Comparison of ENCODE assay signal across 9 cellular contexts in the genomic region with DNA sequence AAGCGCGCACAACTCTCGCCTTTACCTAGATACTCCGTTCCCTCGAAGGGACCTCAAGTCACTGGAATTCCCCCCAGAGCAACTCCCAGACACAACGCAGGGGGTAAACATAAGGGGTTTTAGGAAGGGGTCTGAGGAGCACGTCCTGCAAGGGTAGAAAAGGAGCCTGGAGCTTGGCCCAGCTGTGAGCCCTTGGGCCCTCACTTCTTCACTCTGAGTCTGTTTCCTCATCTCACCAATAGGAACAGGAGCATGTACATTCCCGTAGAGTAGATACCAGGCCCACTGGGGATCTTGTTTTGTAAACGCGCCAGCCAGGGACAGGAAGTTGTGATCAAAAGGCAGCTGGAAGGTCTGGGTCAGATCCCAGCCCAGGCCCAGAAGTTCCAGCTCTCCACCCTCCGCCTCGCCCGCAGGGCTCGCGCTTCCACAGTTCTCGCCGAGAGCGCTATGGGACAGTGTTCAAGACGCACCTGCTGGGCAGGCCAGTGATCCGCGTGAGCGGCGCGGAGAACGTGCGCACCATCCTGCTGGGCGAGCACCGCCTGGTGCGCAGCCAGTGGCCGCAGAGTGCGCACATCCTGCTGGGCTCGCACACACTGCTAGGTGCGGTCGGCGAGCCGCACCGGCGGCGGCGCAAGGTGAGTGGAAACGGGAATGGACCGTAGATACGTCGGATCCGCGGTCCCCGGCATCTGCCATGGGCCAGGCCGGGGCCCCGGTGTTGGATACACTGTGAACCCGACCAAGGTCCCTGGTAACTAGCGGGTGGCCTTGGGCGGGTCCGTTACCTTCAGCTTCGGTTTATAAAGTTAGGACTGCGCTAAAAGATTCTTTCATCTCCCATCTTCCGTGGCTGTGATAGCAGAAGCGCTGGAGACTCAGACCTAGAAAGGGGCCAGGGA. TPM values are rescaled to one million over a fixed set of nuclear protein-coding genes. Genes with fewer than 3 reads are reported as not detected.
A peak's percentile ranks its signal among the peaks of the same experiment; 100 is the strongest.
DNase-seq lines count a peak whose midpoint lies in the region; ATAC-seq and TF ChIP-seq lines count a peak whose summit lies in the region.
"Had no signal": no experiment of that assay in that cellular context is flagged by ENCODE, and none has a peak within 500 bp of the region (broad histone marks: within the 10 kb centered on the region; RNA-seq: fewer than 3 reads in every experiment).

No MANE protein-coding gene starts in this region.

- peak overlapping the region; percentile 83 for H3K4me3 Mint-ChIP-seq in activated naive CD4-positive, alpha-beta T cell treated with anti-CD3 and anti-CD28 coated beads, Interleukin-2, amount 50 U/mL, for 24 hours

- ATAC-seq in upper lobe of right lung (no peak), HG03520 (IDR thresholded peaks at IDR 0.05; ENCODE audit: unreplicated experiment) (no peak), HG03196 (IDR thresholded peaks at IDR 0.05; ENCODE audit: unreplicated experiment) (no peak)

- TF ChIP-seq CTCF in choroid plexus epithelial cell (conservative IDR thresholded peaks at IDR 0.05; ENCODE audit: low read depth, low read length), result no peak
- no peak for TF ChIP-seq CTCF in liver (IDR thresholded peaks at IDR 0.05; ENCODE audit: low read depth, low read length, missing input control)
- no peak for TF ChIP-seq CTCF in upper lobe of right lung (IDR thresholded peaks at IDR 0.05)

- peaks cover 2 to 9% (median 6%) of the 10 kb centered on the region in 4 donors for H3K27me3 ChIP-seq in liver (ENCODE audit: control insufficient read depth in 4 of 4, insufficient read depth in 4 of 4, low read length in 3 of 4)
- H3K27me3 ChIP-seq in upper lobe of right lung, result peaks cover 58% of the 10 kb centered on the region

- H3K4me3 ChIP-seq in choroid plexus epithelial cell (ENCODE audit: low read depth, low read length), result peak overlapping the region; percentile 38
- H3K4me3 ChIP-seq in liver (ENCODE audit: low read depth in 1 of 3, low read length in 3 of 3), result peak overlapping the region in 2 of 3 donors; percentile 27 to 50
- peak overlapping the region; percentile 23 for H3K4me3 ChIP-seq in upper lobe of right lung

- no peak overlapping the region for H3K27ac Mint-ChIP-seq in activated naive CD4-positive, alpha-beta T cell treated with anti-CD3 and anti-CD28 coated beads, Interleukin-2, amount 50 U/mL, for 24 hours
- H3K27ac Mint-ChIP-seq: CD4-positive, CD25-positive, alpha-beta regulatory T cell had no signal

- no peaks in the 10 kb centered on the region for H3K9me3 Mint-ChIP-seq in activated naive CD4-positive, alpha-beta T cell treated with anti-CD3 and anti-CD28 coated beads, Interleukin-2, amount 50 U/mL, for 24 hours
- H3K9me3 Mint-ChIP-seq: CD4-positive, CD25-positive, alpha-beta regulatory T cell had no signal

- intact Hi-C loops in upper lobe of right lung (cut with DNase I), result no loop called here

- peaks cover 14% of the 10 kb centered on the region for H3K36me3 Mint-ChIP-seq in activated naive CD4-positive, alpha-beta T cell treated with anti-CD3 and anti-CD28 coated beads, Interleukin-2, amount 50 U/mL, for 24 hours

- H3K4me1 ChIP-seq in liver (ENCODE audit: control insufficient read depth in 4 of 4, insufficient read depth in 4 of 4, low read length in 3 of 4) (peaks cover 11 to 41% (median 25%) of the 10 kb centered on the region in 4 donors), upper lobe of right lung (peaks cover 15% of the 10 kb centered on the region)

- no peak overlapping the region for H3K27ac ChIP-seq in liver (ENCODE audit: low read depth in 1 of 2, low read length in 2 of 2)
- H3K27ac ChIP-seq in upper lobe of right lung, result no peak overlapping the region

- H3K36me3 ChIP-seq in liver (ENCODE audit: control insufficient read depth in 4 of 4, insufficient read depth in 3 of 4, low read depth in 1 of 4, low read length in 3 of 4) (peaks cover 0 to 4% (median 1%) of the 10 kb centered on the region in 4 donors), upper lobe of right lung (peaks cover 7% of the 10 kb centered on the region)

- WGBS in liver, result 9% methylated on average over 57 of the region's 57 CpGs

- peaks cover 25% of the 10 kb centered on the region for H3K4me1 Mint-ChIP-seq in activated naive CD4-positive, alpha-beta T cell treated with anti-CD3 and anti-CD28 coated beads, Interleukin-2, amount 50 U/mL, for 24 hours

- no peak overlapping the region for H3K9ac ChIP-seq in liver (ENCODE audit: low read depth in 1 of 2, low read length in 2 of 2)

- peaks cover 20% of the 10 kb centered on the region for H3K27me3 Mint-ChIP-seq in activated naive CD4-positive, alpha-beta T cell treated with anti-CD3 and anti-CD28 coated beads, Interleukin-2, amount 50 U/mL, for 24 hours

- H3K9me3 ChIP-seq in liver (ENCODE audit: control insufficient read depth in 4 of 4, low read length in 3 of 4) (no peaks in the 10 kb centered on the region), upper lobe of right lung (no peaks in the 10 kb centered on the region)

- TF ChIP-seq RAD21 in liver (IDR thresholded peaks at IDR 0.05), result no peak

- DNase-seq in activated naive CD4-positive, alpha-beta T cell (lab: John Stamatoyannopoulos, UW), result no peak
- DNase-seq in choroid plexus epithelial cell (ENCODE audit: low read depth) (peak; percentile 35), upper lobe of right lung (no peak), hippocampal formation (lab: John Stamatoyannopoulos, UW) (no peak)

TF ChIP-seq in liver, 16 proteins besides CTCF, POLR2A, EP300 and RAD21:
- TF ChIP-seq, protein P1, sequence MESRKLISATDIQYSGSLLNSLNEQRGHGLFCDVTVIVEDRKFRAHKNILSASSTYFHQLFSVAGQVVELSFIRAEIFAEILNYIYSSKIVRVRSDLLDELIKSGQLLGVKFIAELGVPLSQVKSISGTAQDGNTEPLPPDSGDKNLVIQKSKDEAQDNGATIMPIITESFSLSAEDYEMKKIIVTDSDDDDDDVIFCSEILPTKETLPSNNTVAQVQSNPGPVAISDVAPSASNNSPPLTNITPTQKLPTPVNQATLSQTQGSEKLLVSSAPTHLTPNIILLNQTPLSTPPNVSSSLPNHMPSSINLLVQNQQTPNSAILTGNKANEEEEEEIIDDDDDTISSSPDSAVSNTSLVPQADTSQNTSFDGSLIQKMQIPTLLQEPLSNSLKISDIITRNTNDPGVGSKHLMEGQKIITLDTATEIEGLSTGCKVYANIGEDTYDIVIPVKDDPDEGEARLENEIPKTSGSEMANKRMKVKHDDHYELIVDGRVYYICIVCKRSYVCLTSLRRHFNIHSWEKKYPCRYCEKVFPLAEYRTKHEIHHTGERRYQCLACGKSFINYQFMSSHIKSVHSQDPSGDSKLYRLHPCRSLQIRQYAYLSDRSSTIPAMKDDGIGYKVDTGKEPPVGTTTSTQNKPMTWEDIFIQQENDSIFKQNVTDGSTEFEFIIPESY (IDR thresholded peaks at IDR 0.05), result no peak
- no peak for TF ChIP-seq GABPA (IDR thresholded peaks at IDR 0.05 in 1 of 2, conservative IDR thresholded peaks at IDR 0.05 in 1 of 2)

RNA-seq across cellular contexts. Expression of a gene that starts 1.2 kb away (rescaled TPM):
- total RNA-seq in liver, result under 1 TPM; 0.09 to 0.25 TPM
- not detected for polyA plus RNA-seq in liver
- 0.35 TPM for total RNA-seq in upper lobe of right lung
- total RNA-seq: CD4-positive, CD25-positive, alpha-beta regulatory T cell had no signal
- polyA plus RNA-seq: CD4-positive, CD25-positive, alpha-beta regulatory T cell had no signal

RNA-seq across cellular contexts. Expression of a gene that starts 11.8 kb away (rescaled TPM):
- total RNA-seq in liver (under 1 TPM in 1 of 2 donors, not detected in 1; 0.08 TPM), upper lobe of right lung (not detected)
- 1 to 10 TPM in 1 of 2 donors, under 1 TPM in 1; 0.29 to 1.4 TPM for polyA plus RNA-seq in liver
- total RNA-seq: CD4-positive, CD25-positive, alpha-beta regulatory T cell had no signal
- polyA plus RNA-seq: CD4-positive, CD25-positive, alpha-beta regulatory T cell had no signal
